In the genomic region with DNA sequence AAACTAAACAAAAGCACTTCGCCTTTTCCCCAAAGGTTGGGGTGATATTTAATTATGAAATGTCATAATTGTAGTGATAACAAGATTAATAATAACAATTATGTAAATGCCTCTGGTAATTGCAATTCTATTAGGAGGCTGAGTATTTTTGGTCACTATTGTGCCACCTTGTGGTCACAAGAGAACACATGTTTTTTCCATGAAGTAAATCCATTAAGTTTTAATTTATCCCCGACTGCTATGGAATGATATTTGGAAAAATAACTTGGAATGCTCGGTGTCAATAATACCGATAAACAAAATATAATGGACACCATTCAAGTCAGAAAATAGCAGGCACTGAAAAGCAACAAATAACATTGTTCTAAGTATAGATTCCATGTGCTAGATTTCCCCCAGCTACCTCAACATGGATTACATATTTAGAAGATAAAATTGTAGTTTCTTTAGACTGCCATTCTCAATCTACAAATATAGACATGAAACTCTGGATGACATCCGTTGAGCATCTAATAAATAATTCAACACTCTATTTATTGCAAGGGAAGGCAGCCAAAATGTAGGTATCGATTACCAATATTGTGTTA, we compare ENCODE assay signal across 9 cellular contexts. TPM values are rescaled to one million over a fixed set of nuclear protein-coding genes. Genes with fewer than 3 reads are reported as not detected.
A peak's percentile ranks its signal among the peaks of the same experiment; 100 is the strongest.
DNase-seq lines count a peak whose midpoint lies in the region; ATAC-seq and TF ChIP-seq lines count a peak whose summit lies in the region.
"Had no signal": no experiment of that assay in that cellular context is flagged by ENCODE, and none has a peak within 500 bp of the region (broad histone marks: within the 10 kb centered on the region; RNA-seq: fewer than 3 reads in every experiment).

No MANE protein-coding gene starts in this region.

- H3K36me3 Mint-ChIP-seq in natural killer cell (no peaks in the 10 kb centered on the region), glutamatergic neuron (ENCODE audit: unreplicated experiment) (no peaks in the 10 kb centered on the region)
- no peaks in the 10 kb centered on the region for H3K36me3 Mint-ChIP-seq in natural killer cell treated with Interleukin-12 subunit alpha and Interleukin-12 subunit beta and Interleukin-15 and Interleukin-18, amount 100 ng/mL, for 72 hours

- no peak overlapping the region for H3K4me3 ChIP-seq in uterus

- H3K4me3 Mint-ChIP-seq in natural killer cell (no peak overlapping the region), glutamatergic neuron (ENCODE audit: unreplicated experiment) (no peak overlapping the region)
- no peak overlapping the region for H3K4me3 Mint-ChIP-seq in natural killer cell treated with Interleukin-12 subunit alpha and Interleukin-12 subunit beta and Interleukin-15 and Interleukin-18, amount 100 ng/mL, for 72 hours
- H3K4me3 Mint-ChIP-seq: central memory CD8-positive, alpha-beta T cell had no signal

- no peak for DNase-seq in natural killer cell
- no peak for DNase-seq in natural killer cell treated with Interleukin-12 subunit alpha and Interleukin-12 subunit beta and Interleukin-15 and Interleukin-18, amount 100 ng/mL, for 72 hours (ENCODE audit: low spot score)
- peak; percentile 72 for DNase-seq in SK-MEL-5 (ENCODE audit: low read depth, low spot score)
- no peak for DNase-seq in glutamatergic neuron
- DNase-seq in uterus, result no peak
- no peak for DNase-seq in DMS79 treated with DMSO at 0.1 percent for 48 hours (lab: John Stamatoyannopoulos, UW)
- no peak for DNase-seq in activated CD4-positive, CD25-positive, alpha-beta regulatory T cell (lab: John Stamatoyannopoulos, UW)

- no peak overlapping the region for H3K27ac ChIP-seq in uterus

- H3K4me1 Mint-ChIP-seq in natural killer cell, result no peaks in the 10 kb centered on the region
- no peaks in the 10 kb centered on the region for H3K4me1 Mint-ChIP-seq in natural killer cell treated with Interleukin-12 subunit alpha and Interleukin-12 subunit beta and Interleukin-15 and Interleukin-18, amount 100 ng/mL, for 72 hours (ENCODE audit: low read depth in 2 of 2)
- no peaks in the 10 kb centered on the region for H3K4me1 Mint-ChIP-seq in glutamatergic neuron (ENCODE audit: low read depth, unreplicated experiment)
- H3K4me1 Mint-ChIP-seq: central memory CD8-positive, alpha-beta T cell had no signal

- in situ Hi-C loops in SK-MEL-5 (cut with HindIII; ENCODE audit: low pct_unique_long_range_greater_than_20kb, low sequenced_read_pairs), result no loop called here

- ATAC-seq in natural killer cell, result no peak
- ATAC-seq in natural killer cell treated with Interleukin-12 subunit alpha and Interleukin-12 subunit beta and Interleukin-15 and Interleukin-18, amount 100 ng/mL, for 72 hours, result no peak
- no peak for ATAC-seq in GM21619 (IDR thresholded peaks at IDR 0.05; ENCODE audit: unreplicated experiment)

- H3K27ac Mint-ChIP-seq in natural killer cell, result no peak overlapping the region
- H3K27ac Mint-ChIP-seq in natural killer cell treated with Interleukin-12 subunit alpha and Interleukin-12 subunit beta and Interleukin-15 and Interleukin-18, amount 100 ng/mL, for 72 hours, result no peak overlapping the region
- no peak overlapping the region for H3K27ac Mint-ChIP-seq in glutamatergic neuron (ENCODE audit: unreplicated experiment)

- TF ChIP-seq CTCF in natural killer cell (IDR thresholded peaks at IDR 0.05) (peak; percentile 30), glutamatergic neuron (IDR thresholded peaks at IDR 0.05; ENCODE audit: partially characterized antibody, unreplicated experiment) (peak; percentile 87), uterus (IDR thresholded peaks at IDR 0.05) (peak; percentile 50 to 65 (median 63))

- H3K36me3 ChIP-seq in uterus, result no peaks in the 10 kb centered on the region

- no peaks in the 10 kb centered on the region for H3K27me3 Mint-ChIP-seq in natural killer cell (ENCODE audit: low read depth in 2 of 2)
- H3K27me3 Mint-ChIP-seq in natural killer cell treated with Interleukin-12 subunit alpha and Interleukin-12 subunit beta and Interleukin-15 and Interleukin-18, amount 100 ng/mL, for 72 hours, result peaks cover 5 to 7% of the 10 kb centered on the region in 2 donors
- no peaks in the 10 kb centered on the region for H3K27me3 Mint-ChIP-seq in glutamatergic neuron (ENCODE audit: unreplicated experiment)
- H3K27me3 Mint-ChIP-seq: central memory CD8-positive, alpha-beta T cell had no signal

- no peak for TF ChIP-seq POLR2A in uterus (IDR thresholded peaks at IDR 0.05)

- intact Hi-C loops in natural killer cell (cut with micrococcal nuclease), result loop anchor here (5.0 kb wide), 1 partner anchor 577 kb away; no protein-coding TSS in a partner anchor
- intact Hi-C loops in uterus (cut with DNase I; ENCODE audit: low total_unique reads), result no loop called here

- H3K9me3 Mint-ChIP-seq in natural killer cell (no peaks in the 10 kb centered on the region), glutamatergic neuron (ENCODE audit: unreplicated experiment) (no peaks in the 10 kb centered on the region)
- no peaks in the 10 kb centered on the region for H3K9me3 Mint-ChIP-seq in natural killer cell treated with Interleukin-12 subunit alpha and Interleukin-12 subunit beta and Interleukin-15 and Interleukin-18, amount 100 ng/mL, for 72 hours
- H3K9me3 Mint-ChIP-seq: central memory CD8-positive, alpha-beta T cell had no signal

- no peaks in the 10 kb centered on the region for H3K9me3 ChIP-seq in uterus

- H3K4me1 ChIP-seq in uterus, result no peaks in the 10 kb centered on the region

- H3K27me3 ChIP-seq in uterus, result no peaks in the 10 kb centered on the region

RNA-seq across cellular contexts. Expression of a gene that starts 25.0 kb away (rescaled TPM):
- total RNA-seq in natural killer cell (1 to 10 TPM in 1 of 3 donors, under 1 TPM in 1, not detected in 1; 0.14 to 2.5 TPM), glutamatergic neuron (ENCODE audit: unreplicated experiment) (1.3 TPM), uterus (10 to 100 TPM in 1 of 4 donors, 1 to 10 TPM in 2, under 1 TPM in 1; 0.51 to 11.6 (median 5.0) TPM)
- total RNA-seq in natural killer cell treated with Interleukin-12 subunit alpha and Interleukin-12 subunit beta and Interleukin-15 and Interleukin-18, amount 100 ng/mL, for 72 hours, result under 1 TPM; 0.29 to 0.42 TPM
- 1.0 and 1.2 TPM in 2 replicates for total RNA-seq in SK-MEL-5 (2014; rRNA removed; shearing (Covaris generic))
- 0.16 and 0.36 TPM in 2 replicates for polyA plus RNA-seq in SK-MEL-5 (2015; cell fraction: cytosol; rRNA removed)
- polyA plus RNA-seq in SK-MEL-5 (2015; cell fraction: nucleus; rRNA removed), result 0.09 and 1.4 TPM in 2 replicates

Comparison
In these comparisons a context has a peak if more than half of its experiments do, and no peak if none do; other contexts are left out.
1. CTCF ChIP-seq: peak in every context shown above with its lines; median percentile 87 in glutamatergic neuron; 63 in uterus; 30 in natural killer cell.